In genomic region chr7:2715341-2716231, GRCh38 we compare ENCODE assay signal across 10 cellular contexts.
DNase-seq lines count a peak whose midpoint lies in the region; ATAC-seq and TF ChIP-seq lines count a peak whose summit lies in the region.
"Had no signal": no experiment of that assay in that cellular context is flagged by ENCODE, and none has a peak within 500 bp of the region (broad histone marks: within the 10 kb centered on the region; RNA-seq: fewer than 3 reads in every experiment).

No MANE protein-coding gene starts in this region.

- H3K27ac Mint-ChIP-seq in stimulated activated naive B cell treated with anti-CD40 and anti-IgM and Interleukin-4, amounts not matched to agents 10 μg/mL and 1 μg/mL and 100 μg/mL, for 72 hours: peak overlapping the region; percentile 91

- peak overlapping the region; percentile 50 to 69 for H3K4me3 Mint-ChIP-seq in stimulated activated naive B cell treated with anti-CD40 and anti-IgM and Interleukin-4, amounts not matched to agents 10 μg/mL and 1 μg/mL and 100 μg/mL, for 72 hours

- peak; percentile 58 to 59 for ATAC-seq in stimulated activated naive B cell treated with anti-CD40 and anti-IgM and Interleukin-4, amounts not matched to agents 10 μg/mL and 1 μg/mL and 100 μg/mL, for 72 hours (replicated peaks)
- no peak for ATAC-seq in GM19455 (IDR thresholded peaks at IDR 0.05; ENCODE audit: unreplicated experiment)

- peaks cover 55 to 77% of the 10 kb centered on the region in 2 donors for H3K4me1 Mint-ChIP-seq in stimulated activated naive B cell treated with anti-CD40 and anti-IgM and Interleukin-4, amounts not matched to agents 10 μg/mL and 1 μg/mL and 100 μg/mL, for 72 hours

- DNase-seq in activated gamma-delta T cell treated with Interleukin-2 at 50 U/mL for 16 hours (peak; percentile 43), activated gamma-delta T cell (lab: John Stamatoyannopoulos, UW) (no peak), NK-92 (lab: John Stamatoyannopoulos, UW; ENCODE audit: unreplicated experiment) (no peak), HPDE6-E6E7 (ENCODE audit: extremely low spot score) (no peak)
- DNase-seq in central memory CD4-positive, alpha-beta T cell: peak; percentile 62
- DNase-seq in stimulated activated naive B cell treated with anti-CD40 and anti-IgM and Interleukin-4, amounts not matched to agents 10 μg/mL and 1 μg/mL and 100 μg/mL, for 72 hours: no peak
- DNase-seq: ACHN, mammary epithelial cell had no signal

- TF ChIP-seq CTCF in VCaP (conservative IDR thresholded peaks at IDR 0.05): no peak

- H3K36me3 Mint-ChIP-seq in stimulated activated naive B cell treated with anti-CD40 and anti-IgM and Interleukin-4, amounts not matched to agents 10 μg/mL and 1 μg/mL and 100 μg/mL, for 72 hours: peaks cover 31 to 57% of the 10 kb centered on the region in 2 donors

- H3K27ac ChIP-seq in VCaP: peak overlapping the region; percentile 84

- H3K27me3 Mint-ChIP-seq in stimulated activated naive B cell treated with anti-CD40 and anti-IgM and Interleukin-4, amounts not matched to agents 10 μg/mL and 1 μg/mL and 100 μg/mL, for 72 hours: no peaks in the 10 kb centered on the region

- peaks cover 0 to 2% of the 10 kb centered on the region in 2 donors for H3K9me3 Mint-ChIP-seq in stimulated activated naive B cell treated with anti-CD40 and anti-IgM and Interleukin-4, amounts not matched to agents 10 μg/mL and 1 μg/mL and 100 μg/mL, for 72 hours

Comparison
In these comparisons a context has a peak if more than half of its experiments do, and no peak if none do; other contexts are left out.
1. DNase-seq: peak in activated gamma-delta T cell treated with Interleukin-2 at 50 U/mL for 16 hours (single experiment) and central memory CD4-positive, alpha-beta T cell (single experiment); none in activated gamma-delta T cell (single experiment), stimulated activated naive B cell treated with anti-CD40 and anti-IgM and Interleukin-4, amounts not matched to agents 10 μg/mL and 1 μg/mL and 100 μg/mL, for 72 hours (single experiment), NK-92 (single experiment) and HPDE6-E6E7 (single experiment).